In the genomic region with DNA sequence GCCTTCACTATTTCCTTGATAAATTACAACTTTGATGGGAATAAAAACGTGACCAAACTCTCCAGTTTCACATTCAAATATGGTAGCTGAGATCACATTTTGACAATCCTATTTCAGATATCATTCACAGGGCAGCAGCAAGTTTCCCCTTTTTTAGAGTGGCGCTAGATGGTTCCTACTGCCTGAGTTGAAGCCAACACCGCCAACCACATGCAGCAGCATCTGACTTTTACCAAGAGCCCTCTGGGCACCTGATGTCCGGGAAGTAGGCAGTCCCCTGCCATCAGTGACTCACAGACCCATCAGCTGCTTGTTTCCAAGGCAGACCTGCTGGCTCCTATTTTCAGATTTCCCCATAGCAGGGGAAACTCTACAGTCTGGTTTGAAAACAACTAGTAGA, we compare ENCODE assay signal across 9 cellular contexts. TPM values are rescaled to one million over a fixed set of nuclear protein-coding genes. Genes with fewer than 3 reads are reported as not detected.
A peak's percentile ranks its signal among the peaks of the same experiment; 100 is the strongest.
DNase-seq lines count a peak whose midpoint lies in the region; ATAC-seq and TF ChIP-seq lines count a peak whose summit lies in the region.
"Had no signal": no experiment of that assay in that cellular context is flagged by ENCODE, and none has a peak within 500 bp of the region (broad histone marks: within the 10 kb centered on the region; RNA-seq: fewer than 3 reads in every experiment).

No MANE protein-coding gene starts in this region.

- H3K4me1 ChIP-seq in adrenal gland (replicated peaks in 1 of 2) (peaks cover 0 to 6% of the 10 kb centered on the region in 2 donors), stomach (peaks cover 0 to 16% (median 8%) of the 10 kb centered on the region in 4 donors)

- H3K27me3 ChIP-seq in adrenal gland = no peaks in the 10 kb centered on the region
- no peaks in the 10 kb centered on the region for H3K27me3 ChIP-seq in stomach

- CTCF ChIA-PET in WTC11 (lab: Charles Lee) = no interaction called here

- H3K36me3 Mint-ChIP-seq in WTC11 = no peaks in the 10 kb centered on the region

- H3K27ac Mint-ChIP-seq in WTC11 = no peak overlapping the region

- intact Hi-C loops in adrenal gland (cut with DNase I) = loop anchor here in 1 of 2 donors (10.0 kb wide), 1 partner anchor 63 kb away; no protein-coding TSS in a partner anchor
- intact Hi-C loops in stomach (cut with DNase I; ENCODE audit: low total_unique reads) = no loop called here

- H3K36me3 ChIP-seq in adrenal gland (replicated peaks in 1 of 2) (no peaks in the 10 kb centered on the region), stomach (no peaks in the 10 kb centered on the region)

- TF ChIP-seq CTCF in adrenal gland (IDR thresholded peaks at IDR 0.05) (no peak), WTC11 (IDR thresholded peaks at IDR 0.05) (no peak), stomach (IDR thresholded peaks at IDR 0.05) (no peak)

- H3K9me3 ChIP-seq in adrenal gland (replicated peaks in 1 of 3) = no peaks in the 10 kb centered on the region
- H3K9me3 ChIP-seq in stomach = no peaks in the 10 kb centered on the region

- H3K27ac ChIP-seq in adrenal gland = no peak overlapping the region
- H3K27ac ChIP-seq in stomach = no peak overlapping the region

- no peak for TF ChIP-seq EP300 in stomach (IDR thresholded peaks at IDR 0.05)

- DNase-seq in AG08395 (ENCODE audit: low spot score) (peak; percentile 30), LHCN-M2 (ENCODE audit: low read depth) (peak; percentile 94), adrenal gland (peak in 6 of 7 donors; percentile 30 to 72 (median 48)), NCI-H1694 treated with DMSO at 0.1 percent for 48 hours (lab: John Stamatoyannopoulos, UW) (no peak), WTC11 (ENCODE audit: low spot score) (no peak), cortex of kidney (lab: John Stamatoyannopoulos, UW) (no peak), stomach (no peak)

- POLR2A ChIA-PET in WTC11 (lab: Charles Lee) = no interaction called here

- no peaks in the 10 kb centered on the region for H3K9me3 Mint-ChIP-seq in WTC11

- H3K4me3 Mint-ChIP-seq in WTC11 = no peak overlapping the region

- H3K27me3 Mint-ChIP-seq in WTC11 (ENCODE audit: low read depth) = no peaks in the 10 kb centered on the region; the same call in 1 of the 2 replicates

- 78 to 79% (median 79%) methylated on average over 4 of the region's 4 CpGs for WGBS in adrenal gland, 4 donors
- 78 to 86% (median 80%) methylated on average over 4 of the region's 4 CpGs for WGBS in stomach, 5 donors

- no peak for TF ChIP-seq POLR2A in adrenal gland (IDR thresholded peaks at IDR 0.05)
- no peak for TF ChIP-seq POLR2A in stomach (IDR thresholded peaks at IDR 0.05)

- peaks cover 12% of the 10 kb centered on the region for H3K4me1 Mint-ChIP-seq in WTC11

- ATAC-seq in GM18909 (IDR thresholded peaks at IDR 0.05; ENCODE audit: poor library complexity, unreplicated experiment) (peak; percentile 32), WTC11 (no peak)

- H3K4me3 ChIP-seq in adrenal gland (no peak overlapping the region), stomach (no peak overlapping the region)
- H3K4me3 ChIP-seq: lung had no signal

TF ChIP-seq in WTC11, 78 proteins besides CTCF, POLR2A, EP300 and RAD21:
- no peak for TF ChIP-seq HMGA2 (CRISPR knock-in tag; IDR thresholded peaks at IDR 0.05)
- TF ChIP-seq, protein P1, sequence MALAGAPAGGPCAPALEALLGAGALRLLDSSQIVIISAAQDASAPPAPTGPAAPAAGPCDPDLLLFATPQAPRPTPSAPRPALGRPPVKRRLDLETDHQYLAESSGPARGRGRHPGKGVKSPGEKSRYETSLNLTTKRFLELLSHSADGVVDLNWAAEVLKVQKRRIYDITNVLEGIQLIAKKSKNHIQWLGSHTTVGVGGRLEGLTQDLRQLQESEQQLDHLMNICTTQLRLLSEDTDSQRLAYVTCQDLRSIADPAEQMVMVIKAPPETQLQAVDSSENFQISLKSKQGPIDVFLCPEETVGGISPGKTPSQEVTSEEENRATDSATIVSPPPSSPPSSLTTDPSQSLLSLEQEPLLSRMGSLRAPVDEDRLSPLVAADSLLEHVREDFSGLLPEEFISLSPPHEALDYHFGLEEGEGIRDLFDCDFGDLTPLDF (CRISPR knock-in tag; IDR thresholded peaks at IDR 0.05) = no peak
- TF ChIP-seq ZNF232 (CRISPR knock-in tag; IDR thresholded peaks at IDR 0.05) = no peak
- TF ChIP-seq ZNF416 (CRISPR knock-in tag; IDR thresholded peaks at IDR 0.05) = no peak
- TF ChIP-seq MXD4 (CRISPR knock-in tag; IDR thresholded peaks at IDR 0.05; ENCODE audit: borderline replicate concordance) = no peak
- TF ChIP-seq GRHL2 (CRISPR knock-in tag; IDR thresholded peaks at IDR 0.05; ENCODE audit: insufficient replicate concordance, severe bottlenecking) = no peak
- no peak for TF ChIP-seq GTF2I (CRISPR knock-in tag; conservative IDR thresholded peaks at IDR 0.05)

RNA-seq across cellular contexts. Expression of a gene that starts 4.0 kb away (rescaled TPM):
- 3.6 and 4.8 TPM in 2 replicates for total RNA-seq in LHCN-M2 (2014; rRNA removed)
- 1.3 TPM for polyA plus RNA-seq in LHCN-M2 (2012)
- 10 to 100 TPM in 3 of 8 donors, 1 to 10 TPM in 5; 4.2 to 14.4 (median 6.3) TPM for total RNA-seq in adrenal gland
- polyA plus RNA-seq in adrenal gland = 1 to 10 TPM; 3.1 to 6.4 (median 4.3) TPM
- 22.4 to 23.8 TPM (median 23.0 TPM) in 3 replicates for total RNA-seq in WTC11 (2021)
- total RNA-seq in stomach = 10 to 100 TPM in 1 of 5 donors, 1 to 10 TPM in 4; 2.2 to 21.7 (median 5.5) TPM
- 1 to 10 TPM; 2.6 to 7.3 (median 2.6) TPM for polyA plus RNA-seq in stomach

Comparison
In these comparisons a context has a peak if more than half of its experiments do, and no peak if none do; other contexts are left out.
1. DNase-seq: peak in AG08395 (single experiment), LHCN-M2 (single experiment) and adrenal gland (6 of 7); none in NCI-H1694 treated with DMSO at 0.1 percent for 48 hours (single experiment), WTC11 (single experiment), cortex of kidney (single experiment) and stomach (single experiment).